15 cellular contexts compared by ENCODE assay signal in genomic region chr20:62589720-62590119, GRCh38.
"Had no signal": no experiment of that assay in that cellular context is flagged by ENCODE, and none has a peak within 500 bp of the region (broad histone marks: within the 10 kb centered on the region; RNA-seq: fewer than 3 reads in every experiment).

No MANE protein-coding gene starts in this region.

- H3K4me1 ChIP-seq: colonic mucosa, testis, upper lobe of right lung had no signal

- ATAC-seq: naive thymus-derived CD8-positive, alpha-beta T cell; stimulated activated naive B cell treated with anti-CD40 and anti-IgM and Interleukin-4, amounts not matched to agents 10 μg/mL and 1 μg/mL and 100 μg/mL, for 72 hours; stimulated activated naive CD8-positive, alpha-beta T cell treated with anti-CD3 and anti-CD28 coated beads, Interleukin-15, amount 100 ng/mL, for 72 hours had no signal

- H3K36me3 ChIP-seq: colonic mucosa, sigmoid colon, tibial nerve, upper lobe of right lung had no signal

- H3K4me3 ChIP-seq: colonic mucosa, sigmoid colon, skin epidermis, testis, tibial nerve, upper lobe of right lung had no signal

- DNase-seq: colonic mucosa; endodermal cell; foreskin melanocyte; hippocampal formation; left colon; naive thymus-derived CD8-positive, alpha-beta T cell; sigmoid colon; stimulated activated CD4-positive, alpha-beta T cell treated with anti-CD3 and anti-CD28 coated beads, Interleukin-2, amount 100 ng/mL, for 24 hours; stimulated activated CD4-positive, alpha-beta T cell treated with anti-CD3 and anti-CD28 coated beads, Interleukin-4, amount 100 ng/mL, for 4 hours; stimulated activated naive B cell treated with anti-CD40 and anti-IgM and Interleukin-4, amounts not matched to agents 10 μg/mL and 1 μg/mL and 100 μg/mL, for 72 hours; stimulated activated naive CD8-positive, alpha-beta T cell treated with anti-CD3 and anti-CD28 coated beads, Interleukin-15, amount 100 ng/mL, for 72 hours; testis; upper lobe of right lung had no signal

- H3K27ac ChIP-seq: colonic mucosa, sigmoid colon, skin epidermis, testis, tibial nerve, upper lobe of right lung had no signal

- H3K27me3 ChIP-seq: colonic mucosa, testis had no signal

- H3K9me3 ChIP-seq: colonic mucosa, sigmoid colon, testis, tibial nerve, upper lobe of right lung had no signal
